Comparison of ENCODE assay signal across 7 cellular contexts in genomic region chr13:32175943-32176342, GRCh38.
"Had no signal": no experiment of that assay in that cellular context is flagged by ENCODE, and none has a peak within 500 bp of the region (broad histone marks: within the 10 kb centered on the region; RNA-seq: fewer than 3 reads in every experiment).

No MANE protein-coding gene starts in this region.

- H3K9ac ChIP-seq: GM23248 had no signal

- FAIRE-seq: H1, H54 had no signal

- H3K4me3 Mint-ChIP-seq: H9 had no signal

- H3K27ac ChIP-seq: GM23248 had no signal

- H3K9me3 Mint-ChIP-seq: H9 had no signal

- H3K27ac Mint-ChIP-seq: H9 had no signal

- H3K4me1 Mint-ChIP-seq: H9 had no signal

- H3K4me3 ChIP-seq: GM23248, K562 had no signal

- DNase-seq: GM23248, H9, HCEC 1CT, IMR-90 had no signal
